ENCODE assay signal across 12 cellular contexts in the genomic region with DNA sequence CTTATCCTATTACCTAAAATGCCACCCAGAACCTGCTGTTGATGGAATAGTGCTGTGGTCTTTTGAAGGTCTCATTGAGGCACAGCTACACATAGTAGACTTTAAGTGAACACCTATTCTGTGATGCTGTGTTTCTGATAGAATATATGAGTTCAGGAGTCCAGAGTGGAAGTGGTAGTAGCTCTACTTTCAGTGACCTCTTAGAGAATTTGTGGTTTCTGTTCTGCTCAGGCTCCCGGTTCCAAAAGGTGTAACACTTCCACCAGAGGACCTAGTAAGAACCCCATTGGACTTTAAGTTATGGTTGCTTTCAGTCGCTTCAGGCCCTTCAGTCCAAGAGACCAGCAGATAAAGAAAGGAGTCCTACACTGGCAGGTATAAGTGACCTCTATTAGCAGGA. TPM values are rescaled to one million over a fixed set of nuclear protein-coding genes. Genes with fewer than 3 reads are reported as not detected.
A peak's percentile ranks its signal among the peaks of the same experiment; 100 is the strongest.
DNase-seq lines count a peak whose midpoint lies in the region; ATAC-seq lines count a peak whose summit lies in the region.
"Had no signal": no experiment of that assay in that cellular context is flagged by ENCODE, and none has a peak within 500 bp of the region (broad histone marks: within the 10 kb centered on the region; RNA-seq: fewer than 3 reads in every experiment).

No MANE protein-coding gene starts in this region.

- no peaks in the 10 kb centered on the region for H3K9me3 Mint-ChIP-seq in activated T-cell treated with anti-CD3 and anti-CD28 coated beads, Interleukin-2, amount 50 U/mL, for 4 hours

- H3K4me1 Mint-ChIP-seq in activated T-cell treated with anti-CD3 and anti-CD28 coated beads, Interleukin-2, amount 50 U/mL, for 4 hours (ENCODE audit: low read depth) = peaks cover 28% of the 10 kb centered on the region

- no peaks in the 10 kb centered on the region for H3K27me3 Mint-ChIP-seq in activated T-cell treated with anti-CD3 and anti-CD28 coated beads, Interleukin-2, amount 50 U/mL, for 4 hours (ENCODE audit: low read depth)

- no peaks in the 10 kb centered on the region for H3K36me3 Mint-ChIP-seq in activated T-cell treated with anti-CD3 and anti-CD28 coated beads, Interleukin-2, amount 50 U/mL, for 4 hours (ENCODE audit: insufficient read depth)

- DNase-seq in NCI-H1092 (lab: John Stamatoyannopoulos, UW) = no peak
- DNase-seq in activated T-cell treated with anti-CD3 and anti-CD28 coated beads, Interleukin-2, amount 50 U/mL, for 4 hours = no peak
- no peak for DNase-seq in NCI-H2081 (lab: John Stamatoyannopoulos, UW)
- DNase-seq in NCI-H524 treated with DMSO at 0.1 percent for 48 hours (lab: John Stamatoyannopoulos, UW) = no peak
- DNase-seq: activated CD8-positive, alpha-beta memory T cell treated with anti-CD3 and anti-CD28 coated beads, Interleukin-2, amount 50 U/mL, for 48 hours; T-helper 2 cell; thyroid gland had no signal

- H3K4me3 Mint-ChIP-seq in activated T-cell treated with anti-CD3 and anti-CD28 coated beads, Interleukin-2, amount 50 U/mL, for 4 hours = no peak overlapping the region

- ATAC-seq in GM18498 (IDR thresholded peaks at IDR 0.05; ENCODE audit: unreplicated experiment) (peak; percentile 53), GM19463 (IDR thresholded peaks at IDR 0.05; ENCODE audit: unreplicated experiment) (peak; percentile 31), HG02938 (IDR thresholded peaks at IDR 0.05; ENCODE audit: unreplicated experiment) (peak; percentile 46), HG03571 (IDR thresholded peaks at IDR 0.05; ENCODE audit: unreplicated experiment) (peak; percentile 37)
- no peak for ATAC-seq in activated T-cell treated with anti-CD3 and anti-CD28 coated beads, Interleukin-2, amount 50 U/mL, for 4 hours
- ATAC-seq: HCT116 had no signal

RNA-seq across cellular contexts. Expression of a gene that starts 11.4 kb away (rescaled TPM):
- 10 to 100 TPM; 81.1 to 96.0 (median 88.3) TPM for total RNA-seq in activated T-cell treated with anti-CD3 and anti-CD28 coated beads, Interleukin-2, amount 50 U/mL, for 4 hours

Comparison
In these comparisons a context has a peak if more than half of its experiments do, and no peak if none do; other contexts are left out.
1. ATAC-seq: peak in GM18498 (single experiment), GM19463 (single experiment), HG02938 (single experiment) and HG03571 (single experiment); none in activated T-cell treated with anti-CD3 and anti-CD28 coated beads, Interleukin-2, amount 50 U/mL, for 4 hours (0 of 2).